8 cellular contexts compared by ENCODE assay signal in genomic region chr1:230212405-230212936, GRCh38.
DNase-seq lines count a peak whose midpoint lies in the region; ATAC-seq, FAIRE-seq and TF ChIP-seq lines count a peak whose summit lies in the region.

No MANE protein-coding gene starts in this region.

- H3K9me3 Mint-ChIP-seq in osteocyte (ENCODE audit: unreplicated experiment) = peaks cover 7% of the 10 kb centered on the region

- no peak overlapping the region for H3K4me3 Mint-ChIP-seq in osteocyte (ENCODE audit: unreplicated experiment)

- H3K4me2 ChIP-seq in BLaER1 = peak overlapping the region; percentile 90

- ATAC-seq in HG03342 (IDR thresholded peaks at IDR 0.05; ENCODE audit: unreplicated experiment) = peak; percentile 33

- peaks cover 10% of the 10 kb centered on the region for H3K36me3 Mint-ChIP-seq in osteocyte (ENCODE audit: unreplicated experiment)

- H3K4me1 ChIP-seq in BLaER1 = peaks cover 100% of the 10 kb centered on the region

- no peak overlapping the region for H3K27ac Mint-ChIP-seq in osteocyte (ENCODE audit: unreplicated experiment)

- no peak for TF ChIP-seq CTCF in osteocyte (IDR thresholded peaks at IDR 0.05)

- peaks cover 49% of the 10 kb centered on the region for H3K4me1 Mint-ChIP-seq in osteocyte (ENCODE audit: unreplicated experiment)

- H3K27ac ChIP-seq in BLaER1 (peak overlapping the region; percentile 73), cingulate gyrus (ENCODE audit: low read depth, low read length) (peak overlapping the region; percentile 67)

- no peaks in the 10 kb centered on the region for H3K9me3 ChIP-seq in BLaER1

- H3K27me3 Mint-ChIP-seq in osteocyte (ENCODE audit: unreplicated experiment) = no peaks in the 10 kb centered on the region

- peaks cover 66% of the 10 kb centered on the region for H3K36me3 ChIP-seq in BLaER1

- no peaks in the 10 kb centered on the region for H3K27me3 ChIP-seq in BLaER1

- DNase-seq in urothelium cell line (ENCODE audit: low spot score) = no peak
- no peak for DNase-seq in NCI-H2107 (lab: John Stamatoyannopoulos, UW)
- no peak for DNase-seq in NCI-H1694 (lab: John Stamatoyannopoulos, UW)
- no peak for DNase-seq in osteocyte (ENCODE audit: extremely low spot score, unreplicated experiment)

- no peak for FAIRE-seq in urothelium cell line (lab: Jason Lieb, UNC)

- peaks cover 94% of the 10 kb centered on the region for H4K20me1 ChIP-seq in BLaER1

- peak; percentile 3 for TF ChIP-seq POLR2A in GM19099 (IDR thresholded peaks at IDR 0.05; ENCODE audit: extremely low read depth, insufficient read length, low read depth)

- H3K9ac ChIP-seq in BLaER1 = peak overlapping the region; percentile 59

- peak overlapping the region; percentile 53 for H3K4me3 ChIP-seq in BLaER1
